In genomic region chr12:46523446-46523845, GRCh38 we compare ENCODE assay signal across 1 cellular context.
TF ChIP-seq lines count a peak whose summit lies in the region.

No MANE protein-coding gene starts in this region.

TF ChIP-seq in HepG2, 621 proteins besides CTCF, POLR2A, EP300 and RAD21 (continued from another document and continues in another):
- no peak for TF ChIP-seq ZBTB46 (CRISPR knock-in tag; IDR thresholded peaks at IDR 0.05; ENCODE audit: borderline replicate concordance)
- TF ChIP-seq ZBTB40 (IDR thresholded peaks at IDR 0.05): no peak
- 0 out of 2 replicates have a peak, but pooled peaks have one; percentile 6 for TF ChIP-seq ZBTB40 (CRISPR knock-in tag; IDR thresholded peaks at IDR 0.05)
- TF ChIP-seq PAXIP1 (CRISPR knock-in tag; conservative IDR thresholded peaks at IDR 0.05): no peak
- 0 out of 2 replicates have a peak, but pooled peaks have one; percentile 5 for TF ChIP-seq MLX (CRISPR knock-in tag; IDR thresholded peaks at IDR 0.05)
- 0 out of 2 replicates have a peak, but pooled peaks have one; percentile 17 for TF ChIP-seq YEATS4 (CRISPR knock-in tag; IDR thresholded peaks at IDR 0.05; ENCODE audit: borderline replicate concordance)
- no peak for TF ChIP-seq CREB3 (CRISPR knock-in tag; IDR thresholded peaks at IDR 0.05)
- TF ChIP-seq HOMEZ (CRISPR knock-in tag; IDR thresholded peaks at IDR 0.05; ENCODE audit: low read depth): 0 out of 2 replicates have a peak, but pooled peaks have one; percentile 5
- no peak for TF ChIP-seq TCF7 (IDR thresholded peaks at IDR 0.05; ENCODE audit: low read depth)
- no peak for TF ChIP-seq NFE2 (CRISPR knock-in tag; IDR thresholded peaks at IDR 0.05)
- 0 out of 2 replicates have a peak, but pooled peaks have one; percentile 9 for TF ChIP-seq ELF4 (CRISPR knock-in tag; IDR thresholded peaks at IDR 0.05; ENCODE audit: borderline replicate concordance)
- no peak for TF ChIP-seq NPAS2 (CRISPR knock-in tag; IDR thresholded peaks at IDR 0.05; ENCODE audit: borderline replicate concordance)
- 0 out of 2 replicates have a peak, but pooled peaks have one; percentile 1 for TF ChIP-seq ZNF710 (CRISPR knock-in tag; IDR thresholded peaks at IDR 0.05; ENCODE audit: borderline replicate concordance)
- TF ChIP-seq ZNF615 (CRISPR knock-in tag; IDR thresholded peaks at IDR 0.05; ENCODE audit: borderline replicate concordance): no peak
- TF ChIP-seq HIC2 (CRISPR knock-in tag; IDR thresholded peaks at IDR 0.05; ENCODE audit: low read depth): 0 out of 2 replicates have a peak, but pooled peaks have one; percentile 44
- TF ChIP-seq FOXK1 (CRISPR knock-in tag; IDR thresholded peaks at IDR 0.05; ENCODE audit: borderline replicate concordance, low read depth): no peak
- TF ChIP-seq TEAD3 (CRISPR knock-in tag; optimal IDR thresholded peaks at IDR 0.05; ENCODE audit: borderline replicate concordance): peak; percentile 89
- TF ChIP-seq HDAC1 (CRISPR knock-in tag; IDR thresholded peaks at IDR 0.05): no peak; the same call in 1 of the 2 replicates
- no peak for TF ChIP-seq ZNF850 (CRISPR knock-in tag; conservative IDR thresholded peaks at IDR 0.05)
- TF ChIP-seq ZSCAN29 (CRISPR knock-in tag; conservative IDR thresholded peaks at IDR 0.05): 0 out of 2 replicates have a peak, but pooled peaks have one; percentile 53
- peak; percentile 16; the same call in 1 of the 2 replicates for TF ChIP-seq CCDC6 (CRISPR knock-in tag; IDR thresholded peaks at IDR 0.05)
